Comparison of ENCODE assay signal across 17 cellular contexts in genomic region chr6:141288947-141289346, GRCh38.
DNase-seq lines count a peak whose midpoint lies in the region; ATAC-seq and TF ChIP-seq lines count a peak whose summit lies in the region.
"Had no signal": no experiment of that assay in that cellular context is flagged by ENCODE, and none has a peak within 500 bp of the region (broad histone marks: within the 10 kb centered on the region; RNA-seq: fewer than 3 reads in every experiment).

No MANE protein-coding gene starts in this region.

- H3K36me3 Mint-ChIP-seq in stimulated activated memory B cell treated with anti-CD40 and anti-IgM and Interleukin-4, amounts not matched to agents 10 μg/mL and 1 μg/mL and 100 μg/mL, for 72 hours, result no peaks in the 10 kb centered on the region
- H3K36me3 Mint-ChIP-seq in nephron progenitor cell (ENCODE audit: low read depth), result no peaks in the 10 kb centered on the region
- H3K36me3 Mint-ChIP-seq: CD4-positive, CD25-positive, alpha-beta regulatory T cell; CD8-positive, alpha-beta T cell had no signal

- H3K27me3 Mint-ChIP-seq in stimulated activated memory B cell treated with anti-CD40 and anti-IgM and Interleukin-4, amounts not matched to agents 10 μg/mL and 1 μg/mL and 100 μg/mL, for 72 hours, result peaks cover 6% of the 10 kb centered on the region
- H3K27me3 Mint-ChIP-seq in nephron progenitor cell (ENCODE audit: low read depth, poor library complexity), result no peaks in the 10 kb centered on the region
- H3K27me3 Mint-ChIP-seq: B cell had no signal

- peaks cover 8% of the 10 kb centered on the region for H3K9me3 Mint-ChIP-seq in stimulated activated memory B cell treated with anti-CD40 and anti-IgM and Interleukin-4, amounts not matched to agents 10 μg/mL and 1 μg/mL and 100 μg/mL, for 72 hours
- peaks cover 12% of the 10 kb centered on the region for H3K9me3 Mint-ChIP-seq in nephron progenitor cell

- no peak for TF ChIP-seq CTCF in GM13976 (IDR thresholded peaks at IDR 0.05; ENCODE audit: borderline replicate concordance, control extremely low read depth, extremely low read depth, insufficient read depth, missing control alignments)
- no peak for TF ChIP-seq CTCF in nephron progenitor cell (IDR thresholded peaks at IDR 0.05)

- no peak overlapping the region for H3K27ac Mint-ChIP-seq in stimulated activated memory B cell treated with anti-CD40 and anti-IgM and Interleukin-4, amounts not matched to agents 10 μg/mL and 1 μg/mL and 100 μg/mL, for 72 hours
- H3K27ac Mint-ChIP-seq in nephron progenitor cell, result no peak overlapping the region
- H3K27ac Mint-ChIP-seq: B cell; CD4-positive, CD25-positive, alpha-beta regulatory T cell; CD8-positive, alpha-beta T cell; GM23338; HFFc6 had no signal

- peak; percentile 54 for DNase-seq in activated effector memory CD4-positive, alpha-beta T cell treated with anti-CD3 and anti-CD28 coated beads, Interleukin-2, amount 50 U/mL, for 16 hours
- no peak for DNase-seq in activated effector memory CD4-positive, alpha-beta T cell treated with Interleukin-2 at 50 U/mL for 16 hours
- DNase-seq in posterior vena cava (ENCODE audit: low spot score) (peak; percentile 63), GM13976 (ENCODE audit: low spot score) (no peak), nephron progenitor cell (no peak)
- DNase-seq in activated CD4-positive, alpha-beta T cell treated with anti-CD3 and anti-CD28 coated beads, Interleukin-2, amount 50 U/mL, for 48 hours, result no peak
- DNase-seq: Caco-2; CD4-positive, CD25-positive, alpha-beta regulatory T cell; CD8-positive, alpha-beta T cell; DMS79; EL; GDM1; HFFc6 had no signal

- H3K4me3 Mint-ChIP-seq in stimulated activated memory B cell treated with anti-CD40 and anti-IgM and Interleukin-4, amounts not matched to agents 10 μg/mL and 1 μg/mL and 100 μg/mL, for 72 hours, result no peak overlapping the region
- H3K4me3 Mint-ChIP-seq in nephron progenitor cell, result no peak overlapping the region
- H3K4me3 Mint-ChIP-seq: B cell; CD4-positive, CD25-positive, alpha-beta regulatory T cell; CD8-positive, alpha-beta T cell; GM23338; HFFc6 had no signal

- intact Hi-C loops in posterior vena cava (cut with DNase I), result no loop called here

- in situ Hi-C loops in GM13976 (cut with MboI; ENCODE audit: low sequenced_read_pairs, unreplicated experiment), result no loop called here

- peak; percentile 24 for ATAC-seq in stimulated activated memory B cell treated with anti-CD40 and anti-IgM and Interleukin-4, amounts not matched to agents 10 μg/mL and 1 μg/mL and 100 μg/mL, for 72 hours
- ATAC-seq: CD8-positive, alpha-beta T cell; GM12878; GM23338 had no signal

- no peaks in the 10 kb centered on the region for H3K4me1 Mint-ChIP-seq in stimulated activated memory B cell treated with anti-CD40 and anti-IgM and Interleukin-4, amounts not matched to agents 10 μg/mL and 1 μg/mL and 100 μg/mL, for 72 hours
- no peaks in the 10 kb centered on the region for H3K4me1 Mint-ChIP-seq in nephron progenitor cell
- H3K4me1 Mint-ChIP-seq: B cell; CD4-positive, CD25-positive, alpha-beta regulatory T cell; GM23338 had no signal

Comparison
In these comparisons a context has a peak if more than half of its experiments do, and no peak if none do; other contexts are left out.
1. DNase-seq: peak in activated effector memory CD4-positive, alpha-beta T cell treated with anti-CD3 and anti-CD28 coated beads, Interleukin-2, amount 50 U/mL, for 16 hours (single experiment) and posterior vena cava (single experiment); none in activated effector memory CD4-positive, alpha-beta T cell treated with Interleukin-2 at 50 U/mL for 16 hours (single experiment), GM13976 (single experiment), activated CD4-positive, alpha-beta T cell treated with anti-CD3 and anti-CD28 coated beads, Interleukin-2, amount 50 U/mL, for 48 hours (0 of 2) and nephron progenitor cell (single experiment).